ENCODE assay signal across 8 cellular contexts in genomic region chr1:21333824-21334213, GRCh38. TPM values are rescaled to one million over a fixed set of nuclear protein-coding genes. Genes with fewer than 3 reads are reported as not detected.
A peak's percentile ranks its signal among the peaks of the same experiment; 100 is the strongest.
DNase-seq lines count a peak whose midpoint lies in the region; ATAC-seq and TF ChIP-seq lines count a peak whose summit lies in the region.

No MANE protein-coding gene starts in this region.

- H3K9me3 ChIP-seq in upper lobe of left lung, result no peaks in the 10 kb centered on the region

- H3K27me3 ChIP-seq in upper lobe of left lung, result no peaks in the 10 kb centered on the region

- no peak for TF ChIP-seq POLR2A in upper lobe of left lung (IDR thresholded peaks at IDR 0.05)

- no peak for TF ChIP-seq CTCF in upper lobe of left lung (IDR thresholded peaks at IDR 0.05)

- H3K9me3 Mint-ChIP-seq in activated naive CD4-positive, alpha-beta T cell treated with anti-CD3 and anti-CD28 coated beads, Interleukin-2, amount 50 U/mL, for 24 hours, result no peaks in the 10 kb centered on the region
- H3K9me3 Mint-ChIP-seq in activated naive CD8-positive, alpha-beta T cell treated with anti-CD3 and anti-CD28 coated beads, Interleukin-2, amount 50 U/mL, for 24 hours, result no peaks in the 10 kb centered on the region
- H3K9me3 Mint-ChIP-seq in memory B cell, result no peaks in the 10 kb centered on the region

- no peak for DNase-seq in activated naive CD4-positive, alpha-beta T cell (lab: John Stamatoyannopoulos, UW)
- DNase-seq in activated naive CD8-positive, alpha-beta T cell treated with anti-CD3 and anti-CD28 coated beads, Interleukin-2, amount 50 U/mL, for 24 hours, result no peak
- DNase-seq in memory B cell (ENCODE audit: low spot score in 2 of 2) (no peak), upper lobe of left lung (no peak)

- no peak overlapping the region for H3K4me3 ChIP-seq in upper lobe of left lung

- ATAC-seq in activated naive CD8-positive, alpha-beta T cell treated with anti-CD3 and anti-CD28 coated beads, Interleukin-2, amount 50 U/mL, for 24 hours, result no peak
- no peak for ATAC-seq in memory B cell (ENCODE audit: low read depth)
- ATAC-seq in upper lobe of left lung (ENCODE audit: low FRiP score in 2 of 2), result no peak
- ATAC-seq in HG02885 (IDR thresholded peaks at IDR 0.05; ENCODE audit: poor library complexity, unreplicated experiment), result no peak
- no peak for ATAC-seq in GM21367 (IDR thresholded peaks at IDR 0.05; ENCODE audit: unreplicated experiment)
- no peak for ATAC-seq in HG02852 (IDR thresholded peaks at IDR 0.05; ENCODE audit: unreplicated experiment)

- H3K27ac Mint-ChIP-seq in activated naive CD4-positive, alpha-beta T cell treated with anti-CD3 and anti-CD28 coated beads, Interleukin-2, amount 50 U/mL, for 24 hours, result peak overlapping the region; percentile 98
- peak overlapping the region; percentile 94 for H3K27ac Mint-ChIP-seq in activated naive CD8-positive, alpha-beta T cell treated with anti-CD3 and anti-CD28 coated beads, Interleukin-2, amount 50 U/mL, for 24 hours
- H3K27ac Mint-ChIP-seq in memory B cell, result peak overlapping the region; percentile 93

- TF ChIP-seq EP300 in upper lobe of left lung (IDR thresholded peaks at IDR 0.05), result no peak

- WGBS in upper lobe of left lung, 2 donors, result 90% methylated on average over 5 of the region's 5 CpGs

- no peaks in the 10 kb centered on the region for H3K27me3 Mint-ChIP-seq in activated naive CD4-positive, alpha-beta T cell treated with anti-CD3 and anti-CD28 coated beads, Interleukin-2, amount 50 U/mL, for 24 hours
- H3K27me3 Mint-ChIP-seq in activated naive CD8-positive, alpha-beta T cell treated with anti-CD3 and anti-CD28 coated beads, Interleukin-2, amount 50 U/mL, for 24 hours, result no peaks in the 10 kb centered on the region
- H3K27me3 Mint-ChIP-seq in memory B cell, result no peaks in the 10 kb centered on the region

- H3K4me1 Mint-ChIP-seq in activated naive CD4-positive, alpha-beta T cell treated with anti-CD3 and anti-CD28 coated beads, Interleukin-2, amount 50 U/mL, for 24 hours, result peaks cover 93% of the 10 kb centered on the region
- peaks cover 96% of the 10 kb centered on the region for H3K4me1 Mint-ChIP-seq in activated naive CD8-positive, alpha-beta T cell treated with anti-CD3 and anti-CD28 coated beads, Interleukin-2, amount 50 U/mL, for 24 hours
- H3K4me1 Mint-ChIP-seq in memory B cell, result peaks cover 70% of the 10 kb centered on the region

- peaks cover 65 to 93% (median 82%) of the 10 kb centered on the region in 4 donors for H3K4me1 ChIP-seq in upper lobe of left lung

- H3K36me3 Mint-ChIP-seq in activated naive CD4-positive, alpha-beta T cell treated with anti-CD3 and anti-CD28 coated beads, Interleukin-2, amount 50 U/mL, for 24 hours, result peaks cover 9% of the 10 kb centered on the region
- H3K36me3 Mint-ChIP-seq in activated naive CD8-positive, alpha-beta T cell treated with anti-CD3 and anti-CD28 coated beads, Interleukin-2, amount 50 U/mL, for 24 hours (ENCODE audit: low read depth), result peaks cover 35% of the 10 kb centered on the region
- peaks cover under 1% of the 10 kb centered on the region for H3K36me3 Mint-ChIP-seq in memory B cell

- H3K4me3 Mint-ChIP-seq in activated naive CD4-positive, alpha-beta T cell treated with anti-CD3 and anti-CD28 coated beads, Interleukin-2, amount 50 U/mL, for 24 hours, result peak overlapping the region; percentile 94
- H3K4me3 Mint-ChIP-seq in activated naive CD8-positive, alpha-beta T cell treated with anti-CD3 and anti-CD28 coated beads, Interleukin-2, amount 50 U/mL, for 24 hours, result peak overlapping the region; percentile 82
- H3K4me3 Mint-ChIP-seq in memory B cell, result peak overlapping the region; percentile 79

- peak overlapping the region; percentile 74 to 91 (median 86) for H3K27ac ChIP-seq in upper lobe of left lung

- no peaks in the 10 kb centered on the region for H3K36me3 ChIP-seq in upper lobe of left lung

RNA-seq across cellular contexts. Expression of gene ECE1, which starts 43.6 kb away (rescaled TPM):
- total RNA-seq in upper lobe of left lung, result 100 to 1,000 TPM in 1 of 6 donors, 10 to 100 TPM in 5; 55.8 to 120 (median 74.8) TPM
